Comparison of ENCODE assay signal across 8 cellular contexts in the genomic region with DNA sequence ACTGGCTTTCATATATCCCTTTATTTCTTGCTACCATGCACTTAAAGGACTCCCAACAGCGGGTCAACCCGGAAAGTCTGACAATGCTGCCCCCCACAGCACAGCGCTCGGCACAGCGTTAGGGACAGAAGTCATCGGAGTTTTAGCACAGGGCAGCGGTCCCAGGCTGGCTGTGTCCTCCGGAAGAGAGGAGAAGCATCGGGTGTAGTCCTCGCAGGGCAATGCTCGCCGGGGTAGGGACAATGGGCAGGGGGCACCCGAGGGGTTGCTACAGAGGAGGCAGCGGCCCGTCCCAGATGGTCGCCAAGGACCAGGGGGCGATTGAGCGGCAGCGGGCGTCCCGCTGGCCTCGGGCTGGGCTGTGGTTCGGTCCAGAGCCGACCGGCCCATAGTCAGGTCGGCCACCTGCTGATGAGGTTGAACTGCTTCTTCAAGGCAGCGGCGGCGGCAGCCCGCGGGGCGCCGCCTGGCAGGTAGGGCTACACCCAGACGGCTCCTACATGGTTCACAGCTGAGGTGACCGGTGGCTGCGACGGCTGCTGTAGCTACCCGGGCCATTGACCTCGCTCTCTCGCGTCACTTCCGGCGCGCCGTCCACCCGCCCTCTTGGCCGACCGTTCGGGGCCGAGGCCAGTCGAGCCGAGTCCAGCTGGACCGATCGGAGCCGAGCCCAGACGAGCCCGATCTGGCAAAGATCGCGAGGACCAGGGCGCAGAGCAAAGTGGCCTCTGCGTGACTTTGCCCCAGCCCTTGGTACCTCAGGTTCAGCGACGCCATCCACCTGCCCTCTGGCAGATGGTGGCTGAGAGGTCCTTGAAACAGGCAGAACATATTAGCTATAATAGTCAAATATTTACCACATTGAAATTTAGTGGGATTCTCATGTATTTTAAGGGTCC. TPM values are rescaled to one million over a fixed set of nuclear protein-coding genes. Genes with fewer than 3 reads are reported as not detected.
DNase-seq lines count a peak whose midpoint lies in the region; ATAC-seq, FAIRE-seq and TF ChIP-seq lines count a peak whose summit lies in the region.

No MANE protein-coding gene starts in this region.

- H3K4me1 ChIP-seq in keratinocyte (ENCODE audit: control insufficient read depth, extremely low read depth, insufficient read depth, low read length): peaks cover 10% of the 10 kb centered on the region

- H3K9ac ChIP-seq in keratinocyte (ENCODE audit: control insufficient read depth, extremely low read depth, insufficient read depth, low read length): peak overlapping the region; percentile 77

- peaks cover 2% of the 10 kb centered on the region for H3K79me2 ChIP-seq in keratinocyte (ENCODE audit: control insufficient read depth, insufficient read depth, low read length)

- no peak for FAIRE-seq in keratinocyte (lab: Jason Lieb, UNC)

- DNase-seq in NCI-H2227 treated with DMSO at 0.1 percent for 48 hours (lab: John Stamatoyannopoulos, UW): peak; percentile 69
- peak; percentile 52 for DNase-seq in activated CD4-positive, CD25-positive, alpha-beta regulatory T cell treated with anti-CD3 and anti-CD28 coated beads, Interleukin-2, amount 50 U/mL, for 16 hours (ENCODE audit: low read depth, low spot score)
- peak; percentile 59 to 60 for DNase-seq in cerebellar nuclear complex (lab: John Stamatoyannopoulos, UW)
- DNase-seq in keratinocyte (ENCODE audit: low read depth, low spot score): no peak
- peak; percentile 58 to 69 for DNase-seq in stimulated activated CD4-positive, alpha-beta T cell treated with anti-CD3 and anti-CD28 coated beads, Interleukin-12 subunit alpha, Interleukin-12 subunit beta, amount 100 ng/mL, for 24 hours (ENCODE audit: low read depth in 2 of 2)

- H3K27me3 ChIP-seq in keratinocyte (ENCODE audit: control insufficient read depth, extremely low read depth, insufficient read depth, low read length): no peaks in the 10 kb centered on the region

- ATAC-seq in GM18502 (IDR thresholded peaks at IDR 0.05; ENCODE audit: poor library complexity, unreplicated experiment): peak; percentile 49
- ATAC-seq in HG03095 (IDR thresholded peaks at IDR 0.05; ENCODE audit: unreplicated experiment): peak; percentile 43
- no peak for ATAC-seq in GM21717 (IDR thresholded peaks at IDR 0.05; ENCODE audit: unreplicated experiment)

- H3K4me3 ChIP-seq in keratinocyte (ENCODE audit: control insufficient read depth in 2 of 3, extremely low read depth in 1 of 3, insufficient read depth in 2 of 3, low read depth in 1 of 3, low read length in 3 of 3): peak overlapping the region; percentile 63 to 82 (median 71)

- peak overlapping the region; percentile 40 for H3K27ac ChIP-seq in keratinocyte (ENCODE audit: control insufficient read depth, insufficient read depth, low read length)

- dilution Hi-C loops in keratinocyte (cut with MboI; ENCODE audit: extremely low pct_ligation_motif_present, low sequenced_read_pairs): no loop called here

- no peaks in the 10 kb centered on the region for H4K20me1 ChIP-seq in keratinocyte (ENCODE audit: control insufficient read depth, extremely low read depth, insufficient read depth, low read length)

- TF ChIP-seq CTCF in keratinocyte (optimal IDR thresholded peaks at IDR 0.05 in 1 of 3, IDR thresholded peaks at IDR 0.05 in 1 of 3, conservative IDR thresholded peaks at IDR 0.05 in 1 of 3; ENCODE audit: extremely low read depth in 1 of 3, insufficient read depth in 2 of 3, low read length in 3 of 3): peak in 2 of 3 experiments; percentile 23 to 40

- H3K4me2 ChIP-seq in keratinocyte (ENCODE audit: control insufficient read depth, extremely low read depth, insufficient read depth, low read depth, low read length): peak overlapping the region; percentile 85

- H3K9me3 ChIP-seq in keratinocyte (ENCODE audit: control insufficient read depth, low read depth, low read length): no peaks in the 10 kb centered on the region

- no peaks in the 10 kb centered on the region for H3K36me3 ChIP-seq in keratinocyte (ENCODE audit: control insufficient read depth in 2 of 2, extremely low read depth in 1 of 2, insufficient read depth in 2 of 2, low read length in 2 of 2)

- peak overlapping the region; percentile 90 for H2AFZ ChIP-seq in keratinocyte (ENCODE audit: control insufficient read depth, low read length)

- H3K9me1 ChIP-seq in keratinocyte (ENCODE audit: control insufficient read depth, extremely low read depth, insufficient read depth, low read length): no peaks in the 10 kb centered on the region

RNA-seq across cellular contexts. Expression of a gene that starts 4.7 kb away (rescaled TPM):
- polyA plus RNA-seq in keratinocyte: 23.6 to 35.1 TPM (median 30.3 TPM) in 3 replicates
- 43.7 TPM for polyA plus RNA-seq in keratinocyte (2011; ENCODE audit: low read depth)
- 31.6 and 38.0 TPM in 2 replicates for polyA plus RNA-seq in keratinocyte (2011; cell fraction: cytosol; rRNA removed)
- polyA plus RNA-seq in keratinocyte (2011; cell fraction: nucleus; rRNA removed): 17.9 and 18.0 TPM in 2 replicates
- 39.2 and 40.9 TPM in 2 replicates for polyA plus RNA-seq in keratinocyte (2012; ENCODE audit: low replicate concordance)
- 33.6 to 37.5 TPM (median 36.4 TPM) in 3 replicates for polyA minus RNA-seq in keratinocyte
- polyA minus RNA-seq in keratinocyte (2011; cell fraction: cytosol; rRNA and poly(A)+ RNA removed): 34.5 TPM
- polyA minus RNA-seq in keratinocyte (2011; cell fraction: nucleus; rRNA and poly(A)+ RNA removed): 13.6 and 18.1 TPM in 2 replicates
